In the genomic region with DNA sequence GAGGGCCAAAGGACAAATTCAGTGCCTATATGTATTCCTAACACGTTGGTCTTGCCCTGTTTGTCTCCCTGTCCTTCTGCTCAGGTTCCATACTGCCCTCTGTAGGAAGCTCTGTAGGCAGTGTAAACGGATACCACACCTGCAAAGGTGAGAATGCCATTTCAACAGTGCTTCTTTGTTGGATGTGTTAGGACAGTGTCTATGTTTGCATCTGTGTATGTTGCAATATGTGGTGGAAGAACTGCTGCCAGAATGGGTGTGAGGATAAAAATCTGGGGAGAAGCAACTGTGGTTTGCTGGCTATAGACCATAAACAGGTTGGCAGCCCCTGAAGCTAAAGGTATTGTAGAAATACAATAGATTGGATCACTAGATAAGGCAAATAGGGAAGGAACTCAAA, we compare ENCODE assay signal across 8 cellular contexts.
DNase-seq lines count a peak whose midpoint lies in the region; ATAC-seq and TF ChIP-seq lines count a peak whose summit lies in the region.

No MANE protein-coding gene starts in this region.

- no peak overlapping the region for H3K4me2 ChIP-seq in Loucy (ENCODE audit: low read depth, low read length, poor library complexity, severe bottlenecking)

- H3K36me3 ChIP-seq in Loucy (ENCODE audit: insufficient read depth, low read length) = peaks cover 79% of the 10 kb centered on the region
- H3K36me3 ChIP-seq in brain microvascular endothelial cell (replicated peaks) = peaks cover 64% of the 10 kb centered on the region
- peaks cover 23 to 65% (median 40%) of the 10 kb centered on the region in 3 experiments for H3K36me3 ChIP-seq in naive thymus-derived CD4-positive, alpha-beta T cell (ENCODE audit: control insufficient read depth in 2 of 3, insufficient read depth in 3 of 3, low read length in 3 of 3)

- H4K20me1 ChIP-seq in Loucy (ENCODE audit: insufficient read depth, low read length, poor library complexity, severe bottlenecking) = no peaks in the 10 kb centered on the region

- H3K27ac ChIP-seq in brain microvascular endothelial cell = no peak overlapping the region
- H3K27ac ChIP-seq in naive thymus-derived CD4-positive, alpha-beta T cell (ENCODE audit: low read depth, low read length) = no peak overlapping the region

- no peaks in the 10 kb centered on the region for H3F3A ChIP-seq in Loucy (ENCODE audit: low read depth)

- H2AFZ ChIP-seq in Loucy (ENCODE audit: low read length) = no peak overlapping the region

- H3K27me3 Mint-ChIP-seq in naive thymus-derived CD4-positive, alpha-beta T cell = no peaks in the 10 kb centered on the region

- peak; percentile 20 for DNase-seq in GM10248 (ENCODE audit: extremely low spot score)
- DNase-seq in brain microvascular endothelial cell = no peak
- peak in 1 of 9 donors; percentile 8 for DNase-seq in naive thymus-derived CD4-positive, alpha-beta T cell
- no peak for DNase-seq in NCI-H1048 (lab: John Stamatoyannopoulos, UW)
- no peak for DNase-seq in C1 segment of cervical spinal cord (lab: John Stamatoyannopoulos, UW)
- no peak for DNase-seq in HK-2 (ENCODE audit: unreplicated experiment)

- H3K27me3 ChIP-seq in Loucy (ENCODE audit: insufficient read depth, low read length, poor library complexity, severe bottlenecking) = no peaks in the 10 kb centered on the region
- no peaks in the 10 kb centered on the region for H3K27me3 ChIP-seq in brain microvascular endothelial cell (replicated peaks)
- no peaks in the 10 kb centered on the region for H3K27me3 ChIP-seq in naive thymus-derived CD4-positive, alpha-beta T cell (ENCODE audit: control insufficient read depth in 2 of 2, insufficient read depth in 2 of 2, low read length in 2 of 2)

- intact Hi-C loops in naive thymus-derived CD4-positive, alpha-beta T cell (cut with micrococcal nuclease) = loop anchor here in 1 of 2 donors (1.0 kb wide), 2 partner anchors 33 to 280 kb away; no protein-coding TSS in a partner anchor

- no peak overlapping the region for H3K9ac ChIP-seq in Loucy (ENCODE audit: low read depth, low read length, poor library complexity, severe bottlenecking)

- H3K4me1 Mint-ChIP-seq in naive thymus-derived CD4-positive, alpha-beta T cell = peaks cover 0 to 4% (median 0%) of the 10 kb centered on the region in 7 donors

- H3K4me1 ChIP-seq in Loucy (ENCODE audit: insufficient read depth, low read length, poor library complexity, severe bottlenecking) = no peaks in the 10 kb centered on the region
- H3K4me1 ChIP-seq in naive thymus-derived CD4-positive, alpha-beta T cell (ENCODE audit: control insufficient read depth in 2 of 2, insufficient read depth in 2 of 2, low read length in 2 of 2) = no peaks in the 10 kb centered on the region

- CTCF ChIA-PET in GM10248 (lab: Yijun Ruan, JAX) = interaction anchor here (0.7 to 2.3 kb wide), 12 partner anchors 10 to 280 kb away, joined by 3 to 8 read pairs (median 4); no protein-coding TSS in a partner anchor
- CTCF ChIA-PET in naive thymus-derived CD4-positive, alpha-beta T cell (lab: Charles Lee) = interaction anchor here (0.6 to 4.7 kb wide), 7 partner anchors 11 to 202 kb away, joined by 3 to 26 read pairs (median 3); no protein-coding TSS in a partner anchor

- H3K4me3 ChIP-seq in Loucy (ENCODE audit: low read length, poor library complexity, severe bottlenecking) (no peak overlapping the region), brain microvascular endothelial cell (ENCODE audit: low read depth, low read length) (no peak overlapping the region)
- no peak overlapping the region for H3K4me3 ChIP-seq in naive thymus-derived CD4-positive, alpha-beta T cell (ENCODE audit: low read length)

- H3K27ac Mint-ChIP-seq in naive thymus-derived CD4-positive, alpha-beta T cell = peak overlapping the region in 5 of 9 donors; percentile 21 to 81 (median 72)

- H3K4me3 Mint-ChIP-seq in naive thymus-derived CD4-positive, alpha-beta T cell = no peak overlapping the region

- H3K9me3 Mint-ChIP-seq in naive thymus-derived CD4-positive, alpha-beta T cell = no peaks in the 10 kb centered on the region

- peaks cover 5 to 40% (median 21%) of the 10 kb centered on the region in 5 donors for H3K36me3 Mint-ChIP-seq in naive thymus-derived CD4-positive, alpha-beta T cell

- no peaks in the 10 kb centered on the region for H3K9me2 ChIP-seq in Loucy (replicated peaks; ENCODE audit: low read depth, low read length)

- in situ Hi-C loops in brain microvascular endothelial cell (cut with HindIII; ENCODE audit: low pct_ligation_motif_present, low sequenced_read_pairs) = no loop called here

- peak; percentile 17 for TF ChIP-seq CTCF in GM10248 (IDR thresholded peaks at IDR 0.05; ENCODE audit: control extremely low read depth, extremely low read depth, low read depth, missing control alignments)
- peak; percentile 52 for TF ChIP-seq CTCF in Loucy (conservative IDR thresholded peaks at IDR 0.05; ENCODE audit: low read length)
- TF ChIP-seq CTCF in brain microvascular endothelial cell (IDR thresholded peaks at IDR 0.05; ENCODE audit: low read depth, low read length, missing control alignments) = peak; percentile 68

- H3K9me3 ChIP-seq in Loucy (ENCODE audit: insufficient read depth, low read depth, low read length) = no peaks in the 10 kb centered on the region
- H3K9me3 ChIP-seq in naive thymus-derived CD4-positive, alpha-beta T cell (ENCODE audit: control insufficient read depth in 2 of 3, low read length in 3 of 3) = no peaks in the 10 kb centered on the region

- POLR2A ChIA-PET in GM10248 (lab: Yijun Ruan, JAX) = interaction anchor here (0.6 kb wide), 1 partner anchor 647 kb away, joined by 4 read pairs; no protein-coding TSS in a partner anchor
- POLR2A ChIA-PET in naive thymus-derived CD4-positive, alpha-beta T cell (lab: Charles Lee) = no interaction called here

- H3K79me2 ChIP-seq in Loucy (ENCODE audit: insufficient read depth, low read length) = no peaks in the 10 kb centered on the region

- ATAC-seq in naive thymus-derived CD4-positive, alpha-beta T cell = peak; percentile 36
- ATAC-seq in HG03521 (IDR thresholded peaks at IDR 0.05; ENCODE audit: unreplicated experiment) = no peak

Comparison
In these comparisons a context has a peak if more than half of its experiments do, and no peak if none do; other contexts are left out.
1. CTCF ChIP-seq: peak in every context shown above with its lines; median percentile 68 in brain microvascular endothelial cell; 52 in Loucy; 17 in GM10248.